In genomic region chr14:99186956-99187690, GRCh38 we compare ENCODE assay signal across 20 cellular contexts.
DNase-seq lines count a peak whose midpoint lies in the region; ATAC-seq and TF ChIP-seq lines count a peak whose summit lies in the region.
"Had no signal": no experiment of that assay in that cellular context is flagged by ENCODE, and none has a peak within 500 bp of the region (broad histone marks: within the 10 kb centered on the region; RNA-seq: fewer than 3 reads in every experiment).

No MANE protein-coding gene starts in this region.

- peak overlapping the region; percentile 40 for H3K4me3 ChIP-seq in CD8-positive, alpha-beta T cell (ENCODE audit: low read depth, low read length)
- no peak overlapping the region for H3K4me3 ChIP-seq in SK-N-MC
- H3K4me3 ChIP-seq: GM23248 had no signal

- H3K27ac Mint-ChIP-seq in CD8-positive, alpha-beta T cell: peak overlapping the region; percentile 90
- peak overlapping the region; percentile 94 for H3K27ac Mint-ChIP-seq in activated naive CD4-positive, alpha-beta T cell treated with anti-CD3 and anti-CD28 coated beads, Interleukin-2, amount 10 ng/mL, durations not matched to agents 7 days and 5 days
- H3K27ac Mint-ChIP-seq in naive thymus-derived CD8-positive, alpha-beta T cell: peak overlapping the region; percentile 91 to 99 (median 96)

- H3K27ac ChIP-seq in CD8-positive, alpha-beta T cell (ENCODE audit: low read depth, low read length): peak overlapping the region; percentile 8
- peak overlapping the region; percentile 85 for H3K27ac ChIP-seq in SK-N-MC
- H3K27ac ChIP-seq: brain microvascular endothelial cell, GM23248 had no signal

- H3K36me3 Mint-ChIP-seq in CD8-positive, alpha-beta T cell: peaks cover 46% of the 10 kb centered on the region
- peaks cover 64% of the 10 kb centered on the region for H3K36me3 Mint-ChIP-seq in activated naive CD4-positive, alpha-beta T cell treated with anti-CD3 and anti-CD28 coated beads, Interleukin-2, amount 10 ng/mL, durations not matched to agents 7 days and 5 days
- H3K36me3 Mint-ChIP-seq in naive thymus-derived CD8-positive, alpha-beta T cell: peaks cover 0 to 40% (median 2%) of the 10 kb centered on the region in 3 donors

- no peaks in the 10 kb centered on the region for H3K9me3 Mint-ChIP-seq in CD8-positive, alpha-beta T cell
- H3K9me3 Mint-ChIP-seq in activated naive CD4-positive, alpha-beta T cell treated with anti-CD3 and anti-CD28 coated beads, Interleukin-2, amount 10 ng/mL, durations not matched to agents 7 days and 5 days: no peaks in the 10 kb centered on the region
- H3K9me3 Mint-ChIP-seq in naive thymus-derived CD8-positive, alpha-beta T cell: no peaks in the 10 kb centered on the region

- intact Hi-C loops in CD8-positive, alpha-beta T cell (cut with DNase I, micrococcal nuclease): loop anchor here in 1 of 2 experiments (5.0 to 10.0 kb wide), 4 partner anchors 228 to 1582 kb away; no protein-coding TSS in a partner anchor

- H3K4me1 Mint-ChIP-seq in CD8-positive, alpha-beta T cell (ENCODE audit: low read depth): peaks cover 96% of the 10 kb centered on the region
- H3K4me1 Mint-ChIP-seq in activated naive CD4-positive, alpha-beta T cell treated with anti-CD3 and anti-CD28 coated beads, Interleukin-2, amount 10 ng/mL, durations not matched to agents 7 days and 5 days: peaks cover 97% of the 10 kb centered on the region
- peaks cover 60 to 97% (median 93%) of the 10 kb centered on the region in 4 donors for H3K4me1 Mint-ChIP-seq in naive thymus-derived CD8-positive, alpha-beta T cell

- TF ChIP-seq CTCF in CD8-positive, alpha-beta T cell (IDR thresholded peaks at IDR 0.05): no peak

- POLR2A ChIA-PET in CD8-positive, alpha-beta T cell (lab: Charles Lee): interaction anchor here (0.6 to 63.2 kb wide), 9 partner anchors 9 to 1048 kb away, joined by 3 to 2179 read pairs (median 4); partner anchors contain the start of gene BCL11B
- POLR2A ChIA-PET in naive thymus-derived CD8-positive, alpha-beta T cell (lab: Charles Lee): interaction anchor here (0.6 to 76.3 kb wide), 9 partner anchors 8 to 1232 kb away, joined by 3 to 2798 read pairs (median 5); partner anchors contain the start of gene BCL11B

- ATAC-seq in CD8-positive, alpha-beta T cell: no peak
- no peak for ATAC-seq in naive thymus-derived CD8-positive, alpha-beta T cell
- ATAC-seq in GM18870 (IDR thresholded peaks at IDR 0.05; ENCODE audit: unreplicated experiment): no peak
- no peak for ATAC-seq in GM19397 (IDR thresholded peaks at IDR 0.05; ENCODE audit: unreplicated experiment)
- ATAC-seq: left ventricle myocardium superior had no signal

- H3K9me3 ChIP-seq in CD8-positive, alpha-beta T cell (ENCODE audit: low read length): no peaks in the 10 kb centered on the region
- no peaks in the 10 kb centered on the region for H3K9me3 ChIP-seq in SK-N-MC (ENCODE audit: low read depth, low read length)

- H3K9ac ChIP-seq in SK-N-MC (ENCODE audit: insufficient read length): no peak overlapping the region
- H3K9ac ChIP-seq: GM23248 had no signal

- no peaks in the 10 kb centered on the region for H3K36me3 ChIP-seq in CD8-positive, alpha-beta T cell (ENCODE audit: insufficient read depth, low read length)
- peaks cover 84% of the 10 kb centered on the region for H3K36me3 ChIP-seq in SK-N-MC (ENCODE audit: insufficient read depth, low read length)
- H3K36me3 ChIP-seq: brain microvascular endothelial cell had no signal

- peak overlapping the region; percentile 81 for H3K4me3 Mint-ChIP-seq in CD8-positive, alpha-beta T cell
- H3K4me3 Mint-ChIP-seq in activated naive CD4-positive, alpha-beta T cell treated with anti-CD3 and anti-CD28 coated beads, Interleukin-2, amount 10 ng/mL, durations not matched to agents 7 days and 5 days: peak overlapping the region; percentile 72
- H3K4me3 Mint-ChIP-seq in naive thymus-derived CD8-positive, alpha-beta T cell: peak overlapping the region; percentile 74 to 93 (median 84)

- no peaks in the 10 kb centered on the region for H3K27me3 ChIP-seq in CD8-positive, alpha-beta T cell (ENCODE audit: insufficient read depth, low read length)
- H3K27me3 ChIP-seq: brain microvascular endothelial cell had no signal

- peaks cover 97% of the 10 kb centered on the region for H3K4me1 ChIP-seq in CD8-positive, alpha-beta T cell (ENCODE audit: insufficient read depth, low read length)

- H3K27me3 Mint-ChIP-seq in CD8-positive, alpha-beta T cell (ENCODE audit: low read depth): no peaks in the 10 kb centered on the region
- H3K27me3 Mint-ChIP-seq in activated naive CD4-positive, alpha-beta T cell treated with anti-CD3 and anti-CD28 coated beads, Interleukin-2, amount 10 ng/mL, durations not matched to agents 7 days and 5 days: no peaks in the 10 kb centered on the region
- no peaks in the 10 kb centered on the region for H3K27me3 Mint-ChIP-seq in naive thymus-derived CD8-positive, alpha-beta T cell

- CTCF ChIA-PET in CD8-positive, alpha-beta T cell (lab: Charles Lee): interaction anchor here (0.8 to 3.1 kb wide), 6 partner anchors 9 to 79 kb away, joined by 3 to 29 read pairs (median 6); no protein-coding TSS in a partner anchor
- CTCF ChIA-PET in activated naive CD4-positive, alpha-beta T cell treated with anti-CD3 and anti-CD28 coated beads, Interleukin-2, amount 10 ng/mL, durations not matched to agents 7 days and 5 days (lab: Charles Lee): interaction anchor here (0.6 to 3.5 kb wide), 5 partner anchors 15 to 421 kb away, joined by 3 to 17 read pairs (median 4); no protein-coding TSS in a partner anchor

- DNase-seq in CD8-positive, alpha-beta T cell: peak in 2 of 7 experiments; percentile 25 to 28
- DNase-seq in SK-N-MC (ENCODE audit: low read depth, low spot score): no peak
- DNase-seq in activated naive CD4-positive, alpha-beta T cell treated with anti-CD3 and anti-CD28 coated beads, Interleukin-2, amount 10 ng/mL, durations not matched to agents 7 days and 5 days: no peak
- peak in 2 of 10 donors; percentile 39 to 60 for DNase-seq in naive thymus-derived CD8-positive, alpha-beta T cell
- no peak for DNase-seq in NCI-H146 treated with DMSO at 0.1 percent for 48 hours (lab: John Stamatoyannopoulos, UW; ENCODE audit: unreplicated experiment)
- DNase-seq: activated gamma-delta T cell treated with Interleukin-2 at 50 U/mL for 16 hours, AML-193, brain microvascular endothelial cell, dermis blood vessel endothelial cell, GF-D8, GM23248, left ventricle myocardium superior, MM.1S, NCI-H1694 treated with DMSO at 0.1 percent for 48 hours, Right ventricle myocardium superior, small intestine, T-helper 9 cell, trophoblast cell had no signal
